In genomic region chr20:62739067-62739466, GRCh38 we compare ENCODE assay signal across 17 cellular contexts. TPM values are rescaled to one million over a fixed set of nuclear protein-coding genes. Genes with fewer than 3 reads are reported as not detected.
DNase-seq lines count a peak whose midpoint lies in the region; ATAC-seq, FAIRE-seq and TF ChIP-seq lines count a peak whose summit lies in the region.
"Had no signal": no experiment of that assay in that cellular context is flagged by ENCODE, and none has a peak within 500 bp of the region (broad histone marks: within the 10 kb centered on the region; RNA-seq: fewer than 3 reads in every experiment).

No MANE protein-coding gene starts in this region.

- H3K79me1 ChIP-seq in H1 (ENCODE audit: low read depth, low read length): no peaks in the 10 kb centered on the region

- no peaks in the 10 kb centered on the region for H4K20me1 ChIP-seq in H1 (replicated peaks in 1 of 2; ENCODE audit: control insufficient read depth in 1 of 2, insufficient read depth in 2 of 2, low read length in 2 of 2)

- H3K79me2 ChIP-seq in H1 (ENCODE audit: control insufficient read depth in 1 of 2, insufficient read depth in 2 of 2, low read length in 2 of 2): no peaks in the 10 kb centered on the region
- H3K79me2 ChIP-seq: hepatocyte had no signal

- no peak overlapping the region for H3K4me2 ChIP-seq in H1 (ENCODE audit: insufficient read depth in 1 of 2, low read depth in 2 of 2, low read length in 2 of 2)
- H3K4me2 ChIP-seq: hepatocyte had no signal

- H2BK5ac ChIP-seq in H1 (ENCODE audit: low read depth, low read length): no peak overlapping the region

- peak overlapping the region; percentile 100 for H3K27ac ChIP-seq in RWPE1
- no peak overlapping the region for H3K27ac ChIP-seq in H1 (ENCODE audit: low read depth, low read length)
- H3K27ac ChIP-seq in skin epidermis: peak overlapping the region in 15 of 21 experiments; percentile 14 to 98 (median 83)
- H3K27ac ChIP-seq: hepatocyte had no signal

- 0 out of 2 replicates have a peak overlapping the region, but pooled peaks have one; percentile 3 for H2BK20ac ChIP-seq in H1 (ENCODE audit: low read length)

- CTCF ChIA-PET in RWPE1 (lab: Yijun Ruan, JAX): interaction anchor here (0.6 to 3.0 kb wide), 4 partner anchors 33 to 400 kb away, joined by 3 to 17 read pairs (median 6); no protein-coding TSS in a partner anchor
- CTCF ChIA-PET in H1 (lab: Charles Lee; ENCODE audit: partially characterized antibody): interaction anchor here (1.3 to 2.1 kb wide), 2 partner anchors 9 to 52 kb away, joined by 4 to 6 read pairs; no protein-coding TSS in a partner anchor

- peaks cover 0 to 11% (median 5%) of the 10 kb centered on the region in 4 experiments; a peak in 5 of 7 replicates for H3K4me1 ChIP-seq in H1 (replicated peaks in 1 of 4; ENCODE audit: control insufficient read depth in 3 of 4, insufficient read depth in 4 of 4, low read length in 3 of 4)

- H3K18ac ChIP-seq in H1 (ENCODE audit: extremely low read depth, low read length): no peak overlapping the region

- no peak overlapping the region for H2AFZ ChIP-seq in H1 (ENCODE audit: low read length)
- H2AFZ ChIP-seq: hepatocyte had no signal

- no peak overlapping the region for H4K5ac ChIP-seq in H1 (ENCODE audit: insufficient read length, low read depth, low read length)

- DNase-seq in activated CD8-positive, alpha-beta memory T cell treated with anti-CD3 and anti-CD28 coated beads, Interleukin-2, amount 50 U/mL, for 4 hours: peak; percentile 15
- DNase-seq in activated CD8-positive, alpha-beta memory T cell treated with anti-CD3 and anti-CD28 coated beads for 24 hours: no peak
- no peak for DNase-seq in RWPE1 (ENCODE audit: low spot score)
- DNase-seq in H1 (ENCODE audit: low read depth in 1 of 2, low spot score in 2 of 2): no peak
- DNase-seq in DMS79 treated with DMSO at 0.1 percent for 48 hours (lab: John Stamatoyannopoulos, UW): no peak
- DNase-seq: Karpas-422, NCI-H1930, NCI-H69, SIG-M5 had no signal

- POLR2A ChIA-PET in RWPE1 (lab: Yijun Ruan, JAX; ENCODE audit: low non-redundant PET) (no interaction called here), H1 (lab: Charles Lee; ENCODE audit: partially characterized antibody) (no interaction called here)

- no peak for TF ChIP-seq RAD21 in H1 (IDR thresholded peaks at IDR 0.05 in 1 of 2, conservative IDR thresholded peaks at IDR 0.05 in 1 of 2; ENCODE audit: low read depth in 2 of 2, low read length in 2 of 2)

- no peak overlapping the region for H4K8ac ChIP-seq in H1 (ENCODE audit: extremely low read depth, insufficient read depth, low read length)

- H3K9me3 ChIP-seq in H1 (ENCODE audit: insufficient read depth in 2 of 2, low read depth in 1 of 2, low read length in 1 of 2): no peaks in the 10 kb centered on the region
- H3K9me3 ChIP-seq: tibial nerve had no signal

- TF ChIP-seq EP300 in H1 (IDR thresholded peaks at IDR 0.05; ENCODE audit: borderline replicate concordance in 1 of 2, low read depth in 2 of 2, low read length in 2 of 2): no peak

- ATAC-seq in HG02970 (IDR thresholded peaks at IDR 0.05; ENCODE audit: low FRiP score, unreplicated experiment): no peak
- ATAC-seq in activated CD4-positive, CD25-positive, alpha-beta regulatory T cell treated with anti-CD3 and anti-CD28 coated beads, Interleukin-2, amount 50 U/mL, for 24 hours: no peak

- H4K91ac ChIP-seq in H1 (replicated peaks; ENCODE audit: insufficient read length, low read length): no peak overlapping the region

- H3K9ac ChIP-seq in H1 (replicated peaks in 1 of 4; ENCODE audit: extremely low read depth in 1 of 4, low read depth in 3 of 4, low read length in 3 of 4): no peak overlapping the region

- no peak overlapping the region for H2BK12ac ChIP-seq in H1 (ENCODE audit: low read depth, low read length)

- WGBS in H1 (ENCODE audit: extremely low coverage in 1 of 2, insufficient coverage in 1 of 2, insufficient read length in 1 of 2, insufficient replicate concordance in 2 of 2, low coverage in 1 of 2, low lambda C conversion rate in 2 of 2, missing lambda C conversion rate in 1 of 2), 2 experiments: 95% methylated on average over 12 of the region's 12 CpGs; no CpG with 5 or more reads in 1 of the 2 experiments

- TF ChIP-seq POLR2A in H1 (IDR thresholded peaks at IDR 0.05; ENCODE audit: control extremely low read depth in 1 of 2, low read depth in 2 of 2, low read length in 2 of 2): no peak

- no peak overlapping the region for H2BK15ac ChIP-seq in H1 (ENCODE audit: low read length)

- H3K14ac ChIP-seq in H1 (ENCODE audit: insufficient read length): no peak overlapping the region

- no peak overlapping the region for H2BK120ac ChIP-seq in H1 (replicated peaks; ENCODE audit: low read depth, low read length)

- H3K4ac ChIP-seq in H1 (replicated peaks; ENCODE audit: insufficient read length, low read depth, low read length): no peak overlapping the region

- H3K27me3 ChIP-seq in H1 (replicated peaks in 1 of 4; ENCODE audit: control insufficient read depth in 3 of 4, extremely low read depth in 1 of 4, insufficient read depth in 3 of 4, low read length in 3 of 4): 0 out of 7 replicates have a peak, but pooled peaks cover 0 to 3% (median 0%) of the 10 kb centered on the region in 4 experiments
- H3K27me3 ChIP-seq: hepatocyte had no signal

- FAIRE-seq in H1 (lab: Jason Lieb, UNC): no peak
- FAIRE-seq: bronchial epithelial cell had no signal

- no peak overlapping the region for H2AK5ac ChIP-seq in H1 (ENCODE audit: low read depth, low read length)

- H3K23ac ChIP-seq in H1 (ENCODE audit: insufficient read length): no peak overlapping the region

- no peak for TF ChIP-seq CTCF in RWPE1 (conservative IDR thresholded peaks at IDR 0.05; ENCODE audit: low read depth)
- TF ChIP-seq CTCF in H1 (IDR thresholded peaks at IDR 0.05; ENCODE audit: control extremely low read depth in 1 of 3, insufficient read depth in 1 of 3, low read depth in 1 of 3, low read length in 3 of 3): no peak

- H3K36me3 ChIP-seq in H1 (ENCODE audit: control insufficient read depth in 2 of 4, insufficient read depth in 4 of 4, low read length in 3 of 4): no peaks in the 10 kb centered on the region
- H3K36me3 ChIP-seq: tibial nerve had no signal

- H3K4me3 ChIP-seq in H1 (ENCODE audit: extremely low read depth in 1 of 4, insufficient read depth in 2 of 4, low read depth in 3 of 4, low read length in 4 of 4): no peak overlapping the region
- peak overlapping the region in 1 of 7 experiments; percentile 16 for H3K4me3 ChIP-seq in skin epidermis
- H3K4me3 ChIP-seq: hepatocyte, lung had no signal

- H3K23me2 ChIP-seq in H1 (ENCODE audit: low read depth, low read length): no peaks in the 10 kb centered on the region

- H3K56ac ChIP-seq in H1 (replicated peaks; ENCODE audit: insufficient read length, low read depth, low read length): no peak overlapping the region

TF ChIP-seq in H1, 55 proteins besides CTCF, POLR2A, EP300 and RAD21 (continues in another document):
- TF ChIP-seq, protein P1, sequence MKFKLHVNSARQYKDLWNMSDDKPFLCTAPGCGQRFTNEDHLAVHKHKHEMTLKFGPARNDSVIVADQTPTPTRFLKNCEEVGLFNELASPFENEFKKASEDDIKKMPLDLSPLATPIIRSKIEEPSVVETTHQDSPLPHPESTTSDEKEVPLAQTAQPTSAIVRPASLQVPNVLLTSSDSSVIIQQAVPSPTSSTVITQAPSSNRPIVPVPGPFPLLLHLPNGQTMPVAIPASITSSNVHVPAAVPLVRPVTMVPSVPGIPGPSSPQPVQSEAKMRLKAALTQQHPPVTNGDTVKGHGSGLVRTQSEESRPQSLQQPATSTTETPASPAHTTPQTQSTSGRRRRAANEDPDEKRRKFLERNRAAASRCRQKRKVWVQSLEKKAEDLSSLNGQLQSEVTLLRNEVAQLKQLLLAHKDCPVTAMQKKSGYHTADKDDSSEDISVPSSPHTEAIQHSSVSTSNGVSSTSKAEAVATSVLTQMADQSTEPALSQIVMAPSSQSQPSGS (IDR thresholded peaks at IDR 0.05; ENCODE audit: low read length): no peak

RNA-seq across cellular contexts. Expression of gene NTSR1, which starts 30.4 kb away (rescaled TPM):
- 0.75 and 0.89 TPM in 2 replicates for total RNA-seq in H1 (2021; fragmentation: NEBNext Ultra II Directional; extraction: Animal tissue kit (Norgen Biotek cat#: 25700))
- 0.53 and 0.97 TPM in 2 replicates for polyA plus RNA-seq in H1 (2011; rRNA removed)
- 0.32 TPM for polyA plus RNA-seq in H1 (2011; cell fraction: cytosol; rRNA removed)
- 0.53 TPM for polyA plus RNA-seq in H1 (2011; cell fraction: nucleus; rRNA removed)
- polyA plus RNA-seq in H1 (2012, experiment 1 of 2): 0.15 to 0.68 TPM (median 0.34 TPM) in 4 replicates
- 0.43 TPM for polyA plus RNA-seq in H1 (2012, experiment 2 of 2)
- polyA plus RNA-seq in H1 (2013, experiment 1 of 2): 0.77 TPM
- polyA plus RNA-seq in H1 (2013, experiment 2 of 2): 0.87 TPM
- 0.19 and 0.24 TPM in 2 replicates for polyA minus RNA-seq in H1 (2011; rRNA and poly(A)+ RNA removed)
- not detected for polyA minus RNA-seq in H1 (2011; cell fraction: cytosol; rRNA and poly(A)+ RNA removed)
- polyA minus RNA-seq in H1 (2011; cell fraction: nucleus; rRNA and poly(A)+ RNA removed): 0.20 TPM
- total RNA-seq: activated T-helper 1 cell treated with anti-CD3 and anti-CD28 coated beads, Interleukin-12 subunit alpha, Interleukin-12 subunit beta, Interleukin-2, Interleukin-4 antibody, amounts not matched to agents 30 ng/mL and 10 ng/mL and 1 ng/mL, durations not matched to agents 14 hours and 24 hours and 36 hours; bronchial epithelial cell had no signal
- polyA plus RNA-seq: hepatocyte had no signal

RNA-seq across cellular contexts. Expression of gene MRGBP, which starts 57.2 kb away (rescaled TPM):
- total RNA-seq in H1 (2021; fragmentation: NEBNext Ultra II Directional; extraction: Animal tissue kit (Norgen Biotek cat#: 25700)): 16.8 and 18.7 TPM in 2 replicates
- polyA plus RNA-seq in H1 (2011; rRNA removed): 15.0 and 16.7 TPM in 2 replicates
- 16.9 TPM for polyA plus RNA-seq in H1 (2011; cell fraction: cytosol; rRNA removed)
- 15.2 TPM for polyA plus RNA-seq in H1 (2011; cell fraction: nucleus; rRNA removed)
- polyA plus RNA-seq in H1 (2012, experiment 1 of 2): 12.4 to 15.8 TPM (median 14.1 TPM) in 4 replicates
- 12.8 TPM for polyA plus RNA-seq in H1 (2012, experiment 2 of 2)
- 12.5 TPM for polyA plus RNA-seq in H1 (2013, experiment 1 of 2)
- polyA plus RNA-seq in H1 (2013, experiment 2 of 2): 13.0 TPM
- 9.2 and 10.4 TPM in 2 replicates for polyA minus RNA-seq in H1 (2011; rRNA and poly(A)+ RNA removed)
- polyA minus RNA-seq in H1 (2011; cell fraction: cytosol; rRNA and poly(A)+ RNA removed): 7.4 TPM
- polyA minus RNA-seq in H1 (2011; cell fraction: nucleus; rRNA and poly(A)+ RNA removed): 9.5 TPM
